Comparison of ENCODE assay signal across 9 cellular contexts in the genomic region with DNA sequence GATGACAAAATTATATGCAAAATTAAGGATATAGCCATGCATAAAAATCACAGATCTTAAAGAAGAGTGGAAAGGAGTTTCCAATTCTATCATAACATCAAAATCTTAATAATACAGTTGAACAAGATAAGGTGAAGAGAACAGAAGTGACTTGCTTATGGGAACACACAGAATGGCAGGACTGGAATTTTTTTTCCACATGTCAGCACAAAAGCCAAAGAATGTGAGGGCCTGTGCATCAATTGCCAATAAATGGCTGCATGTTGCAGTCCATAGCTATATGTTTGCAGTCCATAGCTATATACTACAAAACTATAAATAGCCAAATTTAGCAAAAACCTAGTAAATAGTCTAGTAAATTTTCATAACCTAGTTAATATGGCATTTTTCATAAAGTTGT. TPM values are rescaled to one million over a fixed set of nuclear protein-coding genes. Genes with fewer than 3 reads are reported as not detected.
"Had no signal": no experiment of that assay in that cellular context is flagged by ENCODE, and none has a peak within 500 bp of the region (broad histone marks: within the 10 kb centered on the region; RNA-seq: fewer than 3 reads in every experiment).

No MANE protein-coding gene starts in this region.

- H3K36me3 Mint-ChIP-seq: IgD-negative memory B cell had no signal

- H3K27ac Mint-ChIP-seq: HFFc6, IgD-negative memory B cell had no signal

- H2AFZ ChIP-seq: GM23248 had no signal

- H3K36me3 ChIP-seq: HAP-1 had no signal

- ATAC-seq: HCT116 had no signal

- DNase-seq: GM23248, GOT3, H7, HFFc6, KBM-7 had no signal

- H3K4me3 Mint-ChIP-seq: HFFc6, IgD-negative memory B cell had no signal

- H3K9me3 ChIP-seq: HAP-1 had no signal

- H3K27me3 Mint-ChIP-seq: IgD-negative memory B cell had no signal

- H3K9me3 Mint-ChIP-seq: HFFc6, IgD-negative memory B cell had no signal

- H3K4me3 ChIP-seq: GM23248, HAP-1 had no signal

- H3K9ac ChIP-seq: GM23248 had no signal

- H3K27ac ChIP-seq: GM23248, HL-60 had no signal

RNA-seq across cellular contexts. Expression of a gene that starts 10.4 kb away (rescaled TPM):
- polyA plus RNA-seq: IgD-negative memory B cell had no signal
